ENCODE assay signal across 20 cellular contexts in genomic region chr5:465591-466403, GRCh38. TPM values are rescaled to one million over a fixed set of nuclear protein-coding genes. Genes with fewer than 3 reads are reported as not detected.
DNase-seq lines count a peak whose midpoint lies in the region; ATAC-seq and TF ChIP-seq lines count a peak whose summit lies in the region.
"Had no signal": no experiment of that assay in that cellular context is flagged by ENCODE, and none has a peak within 500 bp of the region (broad histone marks: within the 10 kb centered on the region; RNA-seq: fewer than 3 reads in every experiment).

No MANE protein-coding gene starts in this region.

- H3K4me3 Mint-ChIP-seq in CD4-positive, alpha-beta memory T cell: peak overlapping the region in 1 of 8 donors; percentile 36
- H3K4me3 Mint-ChIP-seq: natural killer cell treated with Interleukin-12 subunit alpha and Interleukin-12 subunit beta and Interleukin-15 and Interleukin-18, amount 100 ng/mL, for 72 hours had no signal

- peaks cover 8 to 32% (median 11%) of the 10 kb centered on the region in 4 donors for H3K4me1 Mint-ChIP-seq in CD4-positive, alpha-beta memory T cell

- ATAC-seq in right cardiac atrium (peak; percentile 7), sciatic nerve (no peak)
- ATAC-seq: HCT116; natural killer cell treated with Interleukin-12 subunit alpha and Interleukin-12 subunit beta and Interleukin-15 and Interleukin-18, amount 100 ng/mL, for 72 hours had no signal

- H3K27ac ChIP-seq in CD4-positive, alpha-beta memory T cell (ENCODE audit: low read depth, low read length): no peak overlapping the region
- H3K27ac ChIP-seq in Peyer's patch (no peak overlapping the region), right cardiac atrium (ENCODE audit: low read length) (no peak overlapping the region)
- H3K27ac ChIP-seq: thoracic aorta had no signal

- no peaks in the 10 kb centered on the region for H3K27me3 Mint-ChIP-seq in CD4-positive, alpha-beta memory T cell
- H3K27me3 Mint-ChIP-seq: natural killer cell treated with Interleukin-12 subunit alpha and Interleukin-12 subunit beta and Interleukin-15 and Interleukin-18, amount 100 ng/mL, for 72 hours; progenitor cell of endocrine pancreas had no signal

- H3K36me3 Mint-ChIP-seq in CD4-positive, alpha-beta memory T cell: peaks cover 20 to 32% of the 10 kb centered on the region in 2 donors

- H3K27me3 ChIP-seq in CD4-positive, alpha-beta memory T cell (ENCODE audit: insufficient read depth, low read length): no peaks in the 10 kb centered on the region
- H3K27me3 ChIP-seq in Peyer's patch (no peaks in the 10 kb centered on the region), right cardiac atrium (ENCODE audit: control insufficient read depth, insufficient read depth) (no peaks in the 10 kb centered on the region)

- CTCF ChIA-PET in CD4-positive, alpha-beta memory T cell (lab: Charles Lee; ENCODE audit: partially characterized antibody): interaction anchor here (2.0 kb wide), 1 partner anchor 19 kb away, joined by 9 read pairs; no protein-coding TSS in a partner anchor

- intact Hi-C loops in CD4-positive, alpha-beta memory T cell (cut with micrococcal nuclease): no loop called here
- intact Hi-C loops in right cardiac atrium (cut with DNase I): no loop called here
- intact Hi-C loops in sciatic nerve (cut with DNase I): no loop called here

- peaks cover 17% of the 10 kb centered on the region for H3K36me3 ChIP-seq in CD4-positive, alpha-beta memory T cell (ENCODE audit: insufficient read depth, low read length)
- H3K36me3 ChIP-seq in Peyer's patch: peaks cover 0 to 79% (median 0%) of the 10 kb centered on the region in 3 donors

- POLR2A ChIA-PET in CD4-positive, alpha-beta memory T cell (lab: Charles Lee; ENCODE audit: partially characterized antibody): no interaction called here

- H3K4me1 ChIP-seq in CD4-positive, alpha-beta memory T cell (ENCODE audit: insufficient read depth, low read length): peaks cover 22% of the 10 kb centered on the region
- no peaks in the 10 kb centered on the region for H3K4me1 ChIP-seq in Peyer's patch
- no peaks in the 10 kb centered on the region for H3K4me1 ChIP-seq in right cardiac atrium (ENCODE audit: control insufficient read depth, insufficient read depth, low read length)

- no peaks in the 10 kb centered on the region for H3K9me3 ChIP-seq in CD4-positive, alpha-beta memory T cell (ENCODE audit: control insufficient read depth in 1 of 2, low read length in 2 of 2)
- H3K9me3 ChIP-seq in Peyer's patch (no peaks in the 10 kb centered on the region), right cardiac atrium (ENCODE audit: control insufficient read depth, low read length) (no peaks in the 10 kb centered on the region)
- H3K9me3 ChIP-seq: SK-N-SH, thoracic aorta had no signal

- no peak for TF ChIP-seq POLR2A in Peyer's patch (IDR thresholded peaks at IDR 0.05)

- H3K4me3 ChIP-seq in CD4-positive, alpha-beta memory T cell (ENCODE audit: low read length in 2 of 2): no peak overlapping the region
- H3K4me3 ChIP-seq in Peyer's patch (no peak overlapping the region), right cardiac atrium (ENCODE audit: low read length) (no peak overlapping the region)
- H3K4me3 ChIP-seq: thoracic aorta had no signal

- WGBS in right cardiac atrium: 89% methylated on average over 29 of the region's 29 CpGs

- peaks cover 0 to 2% (median 0%) of the 10 kb centered on the region in 8 donors for H3K9me3 Mint-ChIP-seq in CD4-positive, alpha-beta memory T cell
- H3K9me3 Mint-ChIP-seq: natural killer cell treated with Interleukin-12 subunit alpha and Interleukin-12 subunit beta and Interleukin-15 and Interleukin-18, amount 100 ng/mL, for 72 hours had no signal

- DNase-seq in CD4-positive, alpha-beta memory T cell: no peak
- DNase-seq in Peyer's patch (peak in 2 of 3 donors; percentile 34 to 47), right cardiac atrium (peak in 1 of 3 donors; percentile 41), sciatic nerve (ENCODE audit: low spot score) (peak; percentile 55), NCI-H510A treated with DMSO at 0.1 percent for 48 hours (lab: John Stamatoyannopoulos, UW) (no peak), NCI-H2081 (lab: John Stamatoyannopoulos, UW) (no peak), midbrain (lab: John Stamatoyannopoulos, UW) (no peak)
- DNase-seq: activated CD4-positive, alpha-beta T cell treated with anti-CD3 and anti-CD28 coated beads for 1 hour; activated CD8-positive, alpha-beta memory T cell treated with anti-CD3 and anti-CD28 coated beads, Interleukin-2, amount 50 U/mL, for 48 hours; activated naive CD4-positive, alpha-beta T cell; COR-L47; DND-41; effector memory CD4-positive, alpha-beta T cell; MM.1S; NCI-H1694; SK-N-SH had no signal

- peak overlapping the region in 4 of 7 donors; percentile 18 to 57 (median 37) for H3K27ac Mint-ChIP-seq in CD4-positive, alpha-beta memory T cell
- H3K27ac Mint-ChIP-seq: natural killer cell treated with Interleukin-12 subunit alpha and Interleukin-12 subunit beta and Interleukin-15 and Interleukin-18, amount 100 ng/mL, for 72 hours; progenitor cell of endocrine pancreas had no signal

- TF ChIP-seq CTCF in Peyer's patch (IDR thresholded peaks at IDR 0.05): no peak

RNA-seq across cellular contexts. Expression of gene EXOC3, which starts 22.8 kb away (rescaled TPM):
- total RNA-seq in CD4-positive, alpha-beta memory T cell: 10 to 100 TPM; 83.0 to 96.1 TPM
- 10 to 100 TPM; 32.0 to 42.8 TPM for polyA plus RNA-seq in CD4-positive, alpha-beta memory T cell
- total RNA-seq in Peyer's patch: 100 to 1,000 TPM in 3 of 4 donors, 10 to 100 TPM in 1; 74.3 to 201 (median 141) TPM
- total RNA-seq in right cardiac atrium: 10 to 100 TPM; 42.4 to 50.2 (median 46.5) TPM
- 30.1 TPM for polyA plus RNA-seq in right cardiac atrium
- total RNA-seq in sciatic nerve: 58.4 TPM

RNA-seq across cellular contexts. Expression of gene SLC9A3, which starts 58.5 kb away (rescaled TPM):
- total RNA-seq in CD4-positive, alpha-beta memory T cell: 1 to 10 TPM; 2.8 to 3.1 TPM
- polyA plus RNA-seq in CD4-positive, alpha-beta memory T cell: 1 to 10 TPM; 2.2 to 2.8 TPM
- total RNA-seq in Peyer's patch (100 to 1,000 TPM in 3 of 4 donors, 10 to 100 TPM in 1; 16.5 to 320 (median 283) TPM), right cardiac atrium (1 to 10 TPM in 2 of 4 donors, under 1 TPM in 2; 0.94 to 1.1 (median 0.99) TPM), sciatic nerve (12.3 TPM)
- polyA plus RNA-seq in right cardiac atrium: 1.1 TPM

Comparison
In these comparisons a context has a peak if more than half of its experiments do, and no peak if none do; other contexts are left out.
1. DNase-seq: peak in Peyer's patch (2 of 3) and sciatic nerve (single experiment); none in CD4-positive, alpha-beta memory T cell (0 of 5), NCI-H510A treated with DMSO at 0.1 percent for 48 hours (single experiment), NCI-H2081 (0 of 2) and midbrain (single experiment).